8 cellular contexts compared by ENCODE assay signal in the genomic region with DNA sequence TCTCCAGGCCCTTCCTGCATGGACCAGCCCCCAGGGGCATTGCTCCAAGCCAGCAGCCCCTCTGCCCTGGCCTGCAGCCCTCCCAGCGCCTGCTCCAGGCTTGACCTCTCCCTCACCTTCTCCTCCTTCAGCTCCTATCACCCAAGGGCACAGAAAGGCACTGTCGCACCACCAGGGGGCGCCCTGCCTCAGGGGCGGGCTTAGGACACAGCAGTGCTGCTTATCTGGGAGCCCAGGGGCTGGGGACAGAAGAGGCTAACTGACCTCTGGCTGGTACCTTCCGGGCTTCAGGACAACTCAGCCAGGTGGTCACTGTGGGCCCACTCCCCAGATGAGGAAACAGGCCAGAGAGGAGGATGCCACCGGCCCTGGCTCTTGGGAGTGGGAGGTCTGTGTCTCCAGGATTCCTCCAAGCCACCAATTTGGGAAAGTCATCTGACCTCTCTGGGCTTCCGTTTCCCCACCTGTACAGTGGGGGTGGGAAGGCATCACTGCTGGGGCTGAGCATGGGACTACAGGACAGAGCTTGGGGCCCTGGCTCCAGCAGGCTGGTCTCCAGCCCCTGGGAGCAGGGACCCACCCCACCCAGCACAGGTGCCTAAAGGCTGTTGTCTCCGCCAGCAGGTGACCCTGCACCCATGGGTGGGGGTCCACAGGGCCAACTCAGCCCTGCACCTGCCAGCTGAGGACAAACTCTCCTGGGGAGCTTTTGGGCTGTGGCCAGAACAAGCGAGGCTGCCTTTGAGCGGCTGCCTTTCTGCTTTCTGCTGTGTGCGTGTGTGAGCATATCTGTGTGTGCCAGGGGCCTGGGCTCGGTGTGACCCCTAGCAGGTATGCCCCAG. TPM values are rescaled to one million over a fixed set of nuclear protein-coding genes. Genes with fewer than 3 reads are reported as not detected.
DNase-seq lines count a peak whose midpoint lies in the region; ATAC-seq, FAIRE-seq and TF ChIP-seq lines count a peak whose summit lies in the region.

No MANE protein-coding gene starts in this region.

- peak overlapping the region in 1 of 2 donors; percentile 7 for H3K9ac ChIP-seq in kidney (ENCODE audit: low read length in 2 of 2)

- no peaks in the 10 kb centered on the region for H3K36me3 ChIP-seq in kidney (ENCODE audit: control insufficient read depth in 1 of 2, insufficient read depth in 2 of 2, low read length in 2 of 2)

- intact Hi-C loops in kidney (cut with DNase I): no loop called here

- ATAC-seq in HG02763 (IDR thresholded peaks at IDR 0.05; ENCODE audit: unreplicated experiment) (peak; percentile 30), GM18870 (IDR thresholded peaks at IDR 0.05; ENCODE audit: unreplicated experiment) (no peak)

- TF ChIP-seq CTCF in kidney (IDR thresholded peaks at IDR 0.05; ENCODE audit: borderline replicate concordance, extremely low read depth, insufficient read depth): peak; percentile 87

- peak; percentile 79 for DNase-seq in Caki2 (ENCODE audit: low read depth)
- peak; percentile 82 for DNase-seq in NCI-H345 (lab: John Stamatoyannopoulos, UW)
- DNase-seq in activated CD4-positive, alpha-beta T cell treated with anti-CD3 and anti-CD28 coated beads for 1 hour: peak; percentile 78
- DNase-seq in central memory CD4-positive, alpha-beta T cell: peak; percentile 74
- peak; percentile 94 for DNase-seq in kidney
- DNase-seq in stimulated activated CD4-positive, alpha-beta T cell treated with anti-CD3 and anti-CD28 coated beads, Interleukin-15, amount 100 ng/mL, for 48 hours (ENCODE audit: low read depth in 2 of 2): peak; percentile 76 to 87

- H3K4me3 ChIP-seq in kidney (ENCODE audit: low read length in 2 of 2): no peak overlapping the region

- peaks cover 8 to 49% of the 10 kb centered on the region in 2 donors for H3K4me1 ChIP-seq in kidney (ENCODE audit: control insufficient read depth in 1 of 2, insufficient read depth in 1 of 2, low read depth in 1 of 2, low read length in 2 of 2)

- peak overlapping the region; percentile 75 to 79 for H3K27ac ChIP-seq in kidney (ENCODE audit: low read depth in 2 of 2, low read length in 2 of 2)

- H3K9me3 ChIP-seq in kidney (ENCODE audit: control insufficient read depth in 1 of 2, low read length in 2 of 2): no peaks in the 10 kb centered on the region

- FAIRE-seq in kidney (lab: Jason Lieb, UNC): no peak

- in situ Hi-C loops in Caki2 (cut with HindIII; ENCODE audit: low pct_unique_long_range_greater_than_20kb, low sequenced_read_pairs): no loop called here

RNA-seq across cellular contexts. Expression of a gene that starts 25.5 kb away (rescaled TPM):
- total RNA-seq in Caki2 (2014; rRNA removed; shearing (Covaris generic); ENCODE audit: low replicate concordance): 0.71 TPM in 1 of 2 replicates, not detected in the other
- 4.2 TPM for total RNA-seq in kidney
- polyA plus RNA-seq in kidney (ENCODE audit: insufficient read depth, low read depth, low replicate concordance): 0.17 TPM
